12 cellular contexts compared by ENCODE assay signal in the genomic region with DNA sequence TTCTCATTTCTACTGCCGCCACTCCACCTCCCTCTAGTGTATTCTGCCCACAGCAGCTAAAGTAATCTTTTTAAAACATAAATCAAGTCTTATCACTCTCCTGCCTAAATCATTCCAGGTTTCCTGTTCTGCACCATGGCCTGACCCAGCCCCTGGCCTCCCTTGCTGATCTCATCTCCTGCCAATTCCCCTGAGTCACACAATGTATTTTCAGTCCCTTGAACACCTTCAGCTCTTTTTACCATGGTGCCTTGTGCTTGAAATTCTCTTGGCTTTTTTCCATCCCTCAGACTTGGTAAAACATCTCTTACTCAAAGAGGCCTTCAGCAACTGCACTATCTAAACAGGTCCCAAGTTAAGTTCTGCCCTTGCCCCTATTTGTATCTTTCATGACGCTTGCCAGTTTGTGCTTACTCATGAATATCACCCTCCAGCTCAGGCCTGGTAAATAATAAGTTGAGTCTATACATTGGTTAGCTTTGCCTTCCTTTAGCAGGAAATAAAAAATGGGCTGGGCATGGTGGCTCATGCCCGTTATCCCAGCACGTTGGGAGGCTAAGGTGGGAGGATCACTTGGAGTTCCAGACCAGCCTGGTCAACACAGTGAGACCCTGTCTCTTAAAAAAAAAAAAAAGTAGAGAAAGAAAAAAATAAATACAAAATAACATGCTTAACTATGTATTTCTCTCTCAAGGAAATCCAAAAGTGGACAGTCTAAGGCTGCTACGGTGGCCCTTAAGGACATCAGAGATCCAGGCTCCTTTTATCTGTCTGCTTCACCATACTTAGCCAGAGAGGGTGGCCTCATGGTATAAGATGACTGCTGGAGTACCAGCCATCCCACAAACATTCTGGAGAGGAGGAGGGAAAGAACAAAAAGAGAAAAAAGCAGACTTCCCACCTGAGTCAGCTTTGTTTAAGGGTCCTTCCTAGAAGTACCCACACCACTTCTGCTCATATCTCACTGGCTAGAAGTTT.
DNase-seq lines count a peak whose midpoint lies in the region; ATAC-seq, FAIRE-seq and TF ChIP-seq lines count a peak whose summit lies in the region.
"Had no signal": no experiment of that assay in that cellular context is flagged by ENCODE, and none has a peak within 500 bp of the region (broad histone marks: within the 10 kb centered on the region; RNA-seq: fewer than 3 reads in every experiment).

No MANE protein-coding gene starts in this region.

- H3K4me3 Mint-ChIP-seq in nephron: no peak overlapping the region
- H3K4me3 Mint-ChIP-seq: activated CD4-positive, alpha-beta T cell treated with anti-CD3 and anti-CD28 coated beads, Interleukin-2, amount 10 ng/mL, durations not matched to agents 7 days and 5 days; brain had no signal

- peaks cover 88% of the 10 kb centered on the region for H3K36me3 Mint-ChIP-seq in nephron (ENCODE audit: low read depth)

- peak overlapping the region in 2 of 3 experiments; percentile 11 to 13 for H3K27ac Mint-ChIP-seq in nephron
- H3K27ac Mint-ChIP-seq: activated CD4-positive, alpha-beta T cell treated with anti-CD3 and anti-CD28 coated beads, Interleukin-2, amount 10 ng/mL, durations not matched to agents 7 days and 5 days had no signal

- H3K4me3 ChIP-seq in BE2C (ENCODE audit: low read depth, low read length) (no peak overlapping the region), tibial artery (no peak overlapping the region)

- peaks cover 16% of the 10 kb centered on the region for H3K4me1 ChIP-seq in BE2C
- H3K4me1 ChIP-seq in tibial artery: no peaks in the 10 kb centered on the region

- H3K9me3 Mint-ChIP-seq in nephron: peaks cover 19% of the 10 kb centered on the region
- H3K9me3 Mint-ChIP-seq: activated CD4-positive, alpha-beta T cell treated with anti-CD3 and anti-CD28 coated beads, Interleukin-2, amount 10 ng/mL, durations not matched to agents 7 days and 5 days had no signal

- ATAC-seq in esophagus mucosa: peak; percentile 92
- ATAC-seq in GM21526 (IDR thresholded peaks at IDR 0.05; ENCODE audit: low FRiP score, unreplicated experiment): no peak
- no peak for ATAC-seq in GM18909 (IDR thresholded peaks at IDR 0.05; ENCODE audit: poor library complexity, unreplicated experiment)

- no peaks in the 10 kb centered on the region for H3K4me1 Mint-ChIP-seq in nephron
- H3K4me1 Mint-ChIP-seq: activated CD4-positive, alpha-beta T cell treated with anti-CD3 and anti-CD28 coated beads, Interleukin-2, amount 10 ng/mL, durations not matched to agents 7 days and 5 days; brain had no signal

- H3K36me3 ChIP-seq in BE2C (peaks cover 45% of the 10 kb centered on the region), tibial artery (peaks cover 61 to 82% (median 70%) of the 10 kb centered on the region in 3 donors)

- H3K9me3 ChIP-seq in BE2C (peaks cover 4% of the 10 kb centered on the region), tibial artery (no peaks in the 10 kb centered on the region)

- DNase-seq in BE2C: peak; percentile 81
- peak; percentile 98 for DNase-seq in RCC 7860 (ENCODE audit: low spot score)
- DNase-seq in tibial artery: no peak
- DNase-seq in NOMO-1 treated with DMSO at 0.1 percent for 48 hours (lab: John Stamatoyannopoulos, UW; ENCODE audit: unreplicated experiment): no peak
- DNase-seq: activated CD4-positive, alpha-beta T cell treated with anti-CD3 and anti-CD28 coated beads, Interleukin-2, amount 10 ng/mL, durations not matched to agents 7 days and 5 days; DMS79; NCI-H82 had no signal

- no peak; the same call in 1 of the 2 replicates for TF ChIP-seq CTCF in BE2C (IDR thresholded peaks at IDR 0.05; ENCODE audit: low read depth, low read length)
- no peak for TF ChIP-seq CTCF in nephron (IDR thresholded peaks at IDR 0.05; ENCODE audit: unreplicated experiment in 3 of 3)
- no peak for TF ChIP-seq CTCF in tibial artery (IDR thresholded peaks at IDR 0.05)

- intact Hi-C loops in tibial artery (cut with DNase I; ENCODE audit: low total_unique reads): no loop called here

- no peaks in the 10 kb centered on the region for H3K27me3 Mint-ChIP-seq in nephron (ENCODE audit: low read depth)
- H3K27me3 Mint-ChIP-seq: activated CD4-positive, alpha-beta T cell treated with anti-CD3 and anti-CD28 coated beads, Interleukin-2, amount 10 ng/mL, durations not matched to agents 7 days and 5 days; brain had no signal

- H3K27me3 ChIP-seq in BE2C (no peaks in the 10 kb centered on the region), tibial artery (no peaks in the 10 kb centered on the region)

- peak; percentile 97 for FAIRE-seq in RCC 7860 (lab: Jason Lieb, UNC)

- H3K27ac ChIP-seq in tibial artery: no peak overlapping the region

Comparison
In these comparisons a context has a peak if more than half of its experiments do, and no peak if none do; other contexts are left out.
1. DNase-seq: peak in BE2C (single experiment) and RCC 7860 (single experiment); none in tibial artery (0 of 2) and NOMO-1 treated with DMSO at 0.1 percent for 48 hours (single experiment).